In the genomic region with DNA sequence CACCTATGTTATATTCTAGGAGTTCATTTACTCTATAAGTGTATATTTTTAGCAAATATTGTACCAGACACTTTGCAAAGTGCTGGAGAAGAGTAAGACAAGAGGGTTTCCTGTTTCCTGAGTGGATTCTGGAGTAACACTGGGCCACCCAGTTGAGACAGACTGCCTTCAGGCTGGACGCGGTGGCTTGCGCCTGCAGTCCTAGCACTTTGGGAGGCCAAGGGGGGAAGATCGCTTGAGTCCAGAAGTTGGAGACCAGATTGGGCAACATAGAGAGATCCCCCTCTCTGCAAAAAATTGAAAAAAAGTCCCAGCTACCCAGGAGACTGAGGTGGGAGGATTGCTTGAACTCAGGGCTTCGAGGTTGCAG, we compare ENCODE assay signal across 1 cellular context.
TF ChIP-seq lines count a peak whose summit lies in the region.

No MANE protein-coding gene starts in this region.

TF ChIP-seq in endothelial cell of umbilical vein, 7 proteins besides CTCF, POLR2A, EP300 and RAD21 (continued from another document):
- TF ChIP-seq GATA2 (IDR thresholded peaks at IDR 0.05; ENCODE audit: insufficient read depth, insufficient read length, low read depth, low read length) (no peak), EZH2 (IDR thresholded peaks at IDR 0.05; ENCODE audit: borderline replicate concordance, low read depth, low read length, severe bottlenecking) (no peak)
